ENCODE assay signal across 15 cellular contexts in genomic region chr1:163655565-163655964, GRCh38.
DNase-seq lines count a peak whose midpoint lies in the region; ATAC-seq and TF ChIP-seq lines count a peak whose summit lies in the region.
"Had no signal": no experiment of that assay in that cellular context is flagged by ENCODE, and none has a peak within 500 bp of the region (broad histone marks: within the 10 kb centered on the region; RNA-seq: fewer than 3 reads in every experiment).

No MANE protein-coding gene starts in this region.

- DNase-seq in AG10803 (ENCODE audit: low read depth) (peak; percentile 79), GM03348 (ENCODE audit: low spot score) (peak; percentile 25), fibroblast of gingiva (ENCODE audit: low read depth) (peak; percentile 32), omental fat pad (ENCODE audit: low spot score) (no peak), NCI-H446 treated with DMSO at 0.1 percent for 48 hours (lab: John Stamatoyannopoulos, UW) (no peak)
- no peak for DNase-seq in activated CD4-positive, alpha-beta T cell treated with anti-CD3 and anti-CD28 coated beads for 36 hours
- DNase-seq: BE2C; C1 segment of cervical spinal cord; CD4-positive, CD25-positive, alpha-beta regulatory T cell; CD8-positive, alpha-beta memory T cell; COR-L47; HCEC 1CT; IMR-90 had no signal

- peak overlapping the region; percentile 74 for H3K27ac ChIP-seq in parathyroid adenoma

- no peaks in the 10 kb centered on the region for H3K27me3 ChIP-seq in parathyroid adenoma (ENCODE audit: control insufficient read depth, insufficient read depth, low read length)
- H3K27me3 ChIP-seq: BE2C had no signal

- no peak overlapping the region for H3K4me2 ChIP-seq in parathyroid adenoma (ENCODE audit: low read length)
- H3K4me2 ChIP-seq: GM23338 had no signal

- peaks cover 2% of the 10 kb centered on the region for H3K27me3 Mint-ChIP-seq in activated CD4-positive, alpha-beta T cell treated with anti-CD3 and anti-CD28 coated beads for 36 hours
- H3K27me3 Mint-ChIP-seq: CD8-positive, alpha-beta memory T cell had no signal

- H3K9ac ChIP-seq in parathyroid adenoma = no peak overlapping the region

- no peak overlapping the region for H2AFZ ChIP-seq in parathyroid adenoma

- peaks cover 3% of the 10 kb centered on the region for H3K79me2 ChIP-seq in parathyroid adenoma

- no peak overlapping the region for H3K4me3 ChIP-seq in AG10803 (ENCODE audit: low read length)
- H3K4me3 ChIP-seq in parathyroid adenoma (ENCODE audit: low read depth, low read length) = no peak overlapping the region
- H3K4me3 ChIP-seq: GM23338 had no signal

- H3K9me3 Mint-ChIP-seq in activated CD4-positive, alpha-beta T cell treated with anti-CD3 and anti-CD28 coated beads for 36 hours (ENCODE audit: low read depth) = peaks cover 6% of the 10 kb centered on the region

- no peaks in the 10 kb centered on the region for H3K36me3 Mint-ChIP-seq in activated CD4-positive, alpha-beta T cell treated with anti-CD3 and anti-CD28 coated beads for 36 hours (ENCODE audit: low read depth)
- H3K36me3 Mint-ChIP-seq: CD4-positive, CD25-positive, alpha-beta regulatory T cell; CD8-positive, alpha-beta memory T cell had no signal

- no peaks in the 10 kb centered on the region for H3K9me3 ChIP-seq in parathyroid adenoma (ENCODE audit: control insufficient read depth, low read length)
- H3K9me3 ChIP-seq: BE2C had no signal

- H3K4me1 Mint-ChIP-seq in activated CD4-positive, alpha-beta T cell treated with anti-CD3 and anti-CD28 coated beads for 36 hours = no peaks in the 10 kb centered on the region
- H3K4me1 Mint-ChIP-seq: CD4-positive, CD25-positive, alpha-beta regulatory T cell; CD8-positive, alpha-beta memory T cell had no signal

- ATAC-seq in activated CD4-positive, alpha-beta T cell treated with anti-CD3 and anti-CD28 coated beads for 36 hours = no peak
- no peak for ATAC-seq in omental fat pad (ENCODE audit: low FRiP score)
- ATAC-seq: GM23338 had no signal

- H3K36me3 ChIP-seq in parathyroid adenoma (ENCODE audit: control insufficient read depth, insufficient read depth, low read length) = no peaks in the 10 kb centered on the region
- H3K36me3 ChIP-seq: BE2C had no signal

- POLR2A ChIA-PET in activated CD4-positive, alpha-beta T cell treated with anti-CD3 and anti-CD28 coated beads for 36 hours (lab: Charles Lee) = no interaction called here

- H3K4me1 ChIP-seq in parathyroid adenoma = peaks cover 9% of the 10 kb centered on the region
- H3K4me1 ChIP-seq: BE2C had no signal

- intact Hi-C loops in activated CD4-positive, alpha-beta T cell treated with anti-CD3 and anti-CD28 coated beads for 36 hours (cut with DNase I, micrococcal nuclease) = no loop called here

- TF ChIP-seq CTCF in AG10803 (conservative IDR thresholded peaks at IDR 0.05; ENCODE audit: low read length) = no peak
- TF ChIP-seq CTCF in parathyroid adenoma (IDR thresholded peaks at IDR 0.05) = no peak
- no peak for TF ChIP-seq CTCF in omental fat pad (IDR thresholded peaks at IDR 0.05)

- CTCF ChIA-PET in activated CD4-positive, alpha-beta T cell treated with anti-CD3 and anti-CD28 coated beads for 36 hours (lab: Charles Lee) = no interaction called here

- no peak overlapping the region for H3K4me3 Mint-ChIP-seq in activated CD4-positive, alpha-beta T cell treated with anti-CD3 and anti-CD28 coated beads for 36 hours
- H3K4me3 Mint-ChIP-seq: CD4-positive, CD25-positive, alpha-beta regulatory T cell; CD8-positive, alpha-beta memory T cell; GM23338 had no signal

- no peak overlapping the region for H3K27ac Mint-ChIP-seq in activated CD4-positive, alpha-beta T cell treated with anti-CD3 and anti-CD28 coated beads for 36 hours
- H3K27ac Mint-ChIP-seq: CD4-positive, CD25-positive, alpha-beta regulatory T cell; GM23338 had no signal

Comparison
In these comparisons a context has a peak if more than half of its experiments do, and no peak if none do; other contexts are left out.
1. DNase-seq: peak in AG10803 (single experiment), GM03348 (single experiment) and fibroblast of gingiva (single experiment); none in activated CD4-positive, alpha-beta T cell treated with anti-CD3 and anti-CD28 coated beads for 36 hours (single experiment), omental fat pad (single experiment) and NCI-H446 treated with DMSO at 0.1 percent for 48 hours (single experiment).